In genomic region chr9:96399335-96399633, GRCh38 we compare ENCODE assay signal across 12 cellular contexts. TPM values are rescaled to one million over a fixed set of nuclear protein-coding genes. Genes with fewer than 3 reads are reported as not detected.
DNase-seq lines count a peak whose midpoint lies in the region; ATAC-seq, FAIRE-seq and TF ChIP-seq lines count a peak whose summit lies in the region.
"Had no signal": no experiment of that assay in that cellular context is flagged by ENCODE, and none has a peak within 500 bp of the region (broad histone marks: within the 10 kb centered on the region; RNA-seq: fewer than 3 reads in every experiment).

No MANE protein-coding gene starts in this region.

- no peak overlapping the region for H4K91ac ChIP-seq in IMR-90 (ENCODE audit: insufficient read depth, low read depth, low read length)

- H3K27ac ChIP-seq in IMR-90 (ENCODE audit: insufficient read depth, low read length) = no peak overlapping the region
- H3K27ac ChIP-seq in GM12878 (ENCODE audit: control insufficient read depth, insufficient read depth) = peak overlapping the region; percentile 78
- no peak overlapping the region for H3K27ac ChIP-seq in osteoblast (ENCODE audit: low read depth, low read length)
- H3K27ac ChIP-seq: 22Rv1 had no signal

- no TSS peak for BruUV-seq in IMR-90 (replicated peaks; lab: Mats Ljungman, UMichigan)
- no TSS peak for BruUV-seq in GM12878 (replicated peaks; lab: Mats Ljungman, UMichigan)

- no peak overlapping the region for H3K9ac ChIP-seq in IMR-90 (ENCODE audit: low read depth, low read length)
- H3K9ac ChIP-seq in GM12878 (ENCODE audit: control insufficient read depth, insufficient read depth, low read length) = peak overlapping the region; percentile 30; the same call in 1 of the 2 replicates

- H3K79me1 ChIP-seq in IMR-90 (ENCODE audit: low read depth in 1 of 2, low read length in 2 of 2) = peaks cover 3 to 33% of the 10 kb centered on the region in 2 experiments

- no peak for TF ChIP-seq RAD21 in IMR-90 (IDR thresholded peaks at IDR 0.05; ENCODE audit: low read length)
- no peak for TF ChIP-seq RAD21 in GM12878 (IDR thresholded peaks at IDR 0.05; ENCODE audit: insufficient read depth, low read depth, low read length)

- no peaks in the 10 kb centered on the region for H3K9me1 ChIP-seq in IMR-90 (ENCODE audit: insufficient read depth, low read length)

- H3K27me3 Mint-ChIP-seq in T-helper 1 cell treated with Interleukin-12 subunit alpha and Interleukin-12 subunit beta and Interleukin-4 antibody, amounts not matched to agents 30 μg/mL and 1 μg/mL, for 36 hours (ENCODE audit: low read depth) = no peaks in the 10 kb centered on the region
- H3K27me3 Mint-ChIP-seq: progenitor cell of endocrine pancreas had no signal

- no peaks in the 10 kb centered on the region for H3K36me3 ChIP-seq in IMR-90 (ENCODE audit: control insufficient read depth, insufficient read depth, low read length)
- H3K36me3 ChIP-seq in GM12878 (ENCODE audit: control insufficient read depth in 2 of 2, insufficient read depth in 2 of 2, low read length in 1 of 2) = peaks cover 0 to 1% of the 10 kb centered on the region in 2 experiments; a peak in 2 of 4 replicates
- H3K36me3 ChIP-seq in osteoblast (ENCODE audit: insufficient read depth, low read length) = no peaks in the 10 kb centered on the region

- H4K5ac ChIP-seq in IMR-90 (ENCODE audit: low read depth, low read length) = 0 out of 2 replicates have a peak overlapping the region, but pooled peaks have one; percentile 51

- CTCF ChIA-PET in IMR-90 (lab: Yijun Ruan, JAX) = interaction anchor here (1.3 kb wide), 1 partner anchor 16 kb away, joined by 4 read pairs; the partner anchor contains the start of gene SLC35D2
- CTCF ChIA-PET in GM12878 (lab: Yijun Ruan, JAX) = no interaction called here

- H3K9me3 ChIP-seq in IMR-90 (ENCODE audit: control insufficient read depth, insufficient read depth, low read length) = peaks cover 3% of the 10 kb centered on the region
- H3K9me3 ChIP-seq in GM12878 (replicated peaks; ENCODE audit: control insufficient read depth, insufficient read depth, low read length) = peaks cover 5% of the 10 kb centered on the region; the same call in 2 of the 3 replicates
- no peaks in the 10 kb centered on the region for H3K9me3 ChIP-seq in osteoblast (ENCODE audit: low read depth, low read length)

- H3K4ac ChIP-seq in IMR-90 (ENCODE audit: low read depth, low read length) = no peak overlapping the region

- peaks cover 32% of the 10 kb centered on the region for H3K4me1 Mint-ChIP-seq in T-helper 1 cell treated with Interleukin-12 subunit alpha and Interleukin-12 subunit beta and Interleukin-4 antibody, amounts not matched to agents 30 μg/mL and 1 μg/mL, for 36 hours (ENCODE audit: low read depth)

- peaks cover 2% of the 10 kb centered on the region for H3K4me1 ChIP-seq in IMR-90 (ENCODE audit: control insufficient read depth, insufficient read depth, low read length)
- peaks cover 11% of the 10 kb centered on the region for H3K4me1 ChIP-seq in GM12878 (ENCODE audit: control insufficient read depth, insufficient read depth, low read length)
- H3K4me1 ChIP-seq in osteoblast (ENCODE audit: insufficient read depth, low read length) = no peaks in the 10 kb centered on the region

- no peaks in the 10 kb centered on the region for H4K20me1 ChIP-seq in IMR-90 (ENCODE audit: insufficient read depth, low read length)
- no peaks in the 10 kb centered on the region for H4K20me1 ChIP-seq in GM12878 (ENCODE audit: control insufficient read depth, insufficient read depth)
- no peaks in the 10 kb centered on the region for H4K20me1 ChIP-seq in osteoblast (ENCODE audit: insufficient read depth, low read length)

- dilution Hi-C loops in IMR-90 (cut with HindIII; ENCODE audit: low sequenced_read_pairs, unreplicated experiment) = no loop called here

- H3K18ac ChIP-seq in IMR-90 (ENCODE audit: low read depth, low read length) = no peak overlapping the region

- no peaks in the 10 kb centered on the region for H3K27me3 ChIP-seq in IMR-90 (ENCODE audit: control insufficient read depth, insufficient read depth, low read length)
- H3K27me3 ChIP-seq in GM12878 (replicated peaks in 1 of 2; ENCODE audit: control insufficient read depth in 2 of 2, insufficient read depth in 2 of 2, low read length in 1 of 2) = no peaks in the 10 kb centered on the region
- H3K27me3 ChIP-seq in osteoblast (ENCODE audit: insufficient read depth, low read length) = no peaks in the 10 kb centered on the region

- H3K4me2 ChIP-seq in IMR-90 (ENCODE audit: low read depth, low read length) (no peak overlapping the region), GM12878 (ENCODE audit: control insufficient read depth, insufficient read depth) (peak overlapping the region; percentile 69), osteoblast (ENCODE audit: insufficient read depth, low read length) (no peak overlapping the region)

- H3K79me2 ChIP-seq in GM12878 (ENCODE audit: control insufficient read depth, insufficient read depth, low read length) = peaks cover 24% of the 10 kb centered on the region
- H3K79me2 ChIP-seq in osteoblast (ENCODE audit: insufficient read depth, low read length) = peaks cover 23% of the 10 kb centered on the region

- H3K4me3 ChIP-seq in IMR-90 (ENCODE audit: insufficient read depth, low read depth, low read length) = no peak overlapping the region
- H3K4me3 ChIP-seq in GM12878 = no peak overlapping the region
- no peak overlapping the region for H3K4me3 ChIP-seq in osteoblast (ENCODE audit: insufficient read depth, low read length)

- TF ChIP-seq EP300 in GM12878 (IDR thresholded peaks at IDR 0.05; ENCODE audit: borderline replicate concordance in 1 of 2, control insufficient read depth in 1 of 2, low read depth in 2 of 2, low read length in 2 of 2) = no peak

- H3K23ac ChIP-seq in IMR-90 (ENCODE audit: low read depth, low read length) = 0 out of 2 replicates have a peak overlapping the region, but pooled peaks have one; percentile 4

- peaks cover 8% of the 10 kb centered on the region for H3K9me3 Mint-ChIP-seq in T-helper 1 cell treated with Interleukin-12 subunit alpha and Interleukin-12 subunit beta and Interleukin-4 antibody, amounts not matched to agents 30 μg/mL and 1 μg/mL, for 36 hours

- no peak overlapping the region for H2BK20ac ChIP-seq in IMR-90 (ENCODE audit: low read depth, low read length)

- H3K36me3 Mint-ChIP-seq in T-helper 1 cell treated with Interleukin-12 subunit alpha and Interleukin-12 subunit beta and Interleukin-4 antibody, amounts not matched to agents 30 μg/mL and 1 μg/mL, for 36 hours (ENCODE audit: low read depth) = peaks cover 22% of the 10 kb centered on the region

- H2BK120ac ChIP-seq in IMR-90 (ENCODE audit: low read depth, low read length) = no peak overlapping the region

- no peak overlapping the region for H2BK15ac ChIP-seq in IMR-90 (ENCODE audit: low read depth, low read length)

- TF ChIP-seq POLR2A in IMR-90 (IDR thresholded peaks at IDR 0.05; ENCODE audit: low read depth, low read length) (no peak), GM12878 (IDR thresholded peaks at IDR 0.05; ENCODE audit: low read depth, low read length) (no peak)

- SMC1A ChIA-PET in GM12878 (lab: Charles Lee; ENCODE audit: uncharacterized antibody, unreplicated experiment) = interaction anchor here (0.7 to 2.2 kb wide), 5 partner anchors 10 to 70 kb away, joined by 3 to 14 read pairs (median 3); no protein-coding TSS in a partner anchor

- no peak overlapping the region for H3K56ac ChIP-seq in IMR-90 (ENCODE audit: extremely low read depth, insufficient read depth, low read length)

- in situ Hi-C loops in IMR-90 (cut with MboI; ENCODE audit: low sequenced_read_pairs) (loop anchor here (10.0 kb wide), 1 partner anchor 64 kb away; no protein-coding TSS in a partner anchor), GM12878 (cut with MboI) (no loop called here)

- H2BK5ac ChIP-seq in IMR-90 (ENCODE audit: low read depth, low read length, poor library complexity, severe bottlenecking) = no peak overlapping the region

- DNase-seq in T-helper 1 cell (no peak), IMR-90 (no peak), GM12878 (ENCODE audit: low read depth, low spot score) (no peak), osteoblast (ENCODE audit: insufficient read length, low spot score, missing footprints) (no peak), NCI-H82 treated with DMSO at 0.1 percent for 48 hours (lab: John Stamatoyannopoulos, UW; ENCODE audit: unreplicated experiment) (no peak), cerebellar cortex (ENCODE audit: low spot score) (no peak), AG08396 (ENCODE audit: low spot score) (no peak)
- DNase-seq: NCI-H446 treated with DMSO at 0.1 percent for 48 hours; stimulated activated CD4-positive, alpha-beta T cell treated with anti-CD3 and anti-CD28 coated beads, Interleukin-4, amount 100 ng/mL, for 1 hour had no signal

- H2AK5ac ChIP-seq in IMR-90 (ENCODE audit: low read depth, low read length) = no peak overlapping the region

- 100% methylated on average over 1 of the region's 3 CpGs; no CpG with 5 or more reads in 1 of the 2 experiments for WGBS in IMR-90 (ENCODE audit: extremely low coverage in 2 of 2, insufficient read length in 1 of 2), 2 experiments
- WGBS in GM12878 (ENCODE audit: insufficient coverage, insufficient replicate concordance, low lambda C conversion rate, missing lambda C conversion rate) = 65% methylated on average over 3 of the region's 3 CpGs

- peak overlapping the region; percentile 75 for H3K27ac Mint-ChIP-seq in T-helper 1 cell treated with Interleukin-12 subunit alpha and Interleukin-12 subunit beta and Interleukin-4 antibody, amounts not matched to agents 30 μg/mL and 1 μg/mL, for 36 hours
- H3K27ac Mint-ChIP-seq: progenitor cell of endocrine pancreas had no signal

- TF ChIP-seq CTCF in IMR-90 (conservative IDR thresholded peaks at IDR 0.05; ENCODE audit: low read depth, low read length) (no peak), GM12878 (IDR thresholded peaks at IDR 0.05 in 2 of 3, conservative IDR thresholded peaks at IDR 0.05 in 1 of 3; ENCODE audit: control insufficient read depth in 2 of 3, extremely low read depth in 1 of 3, insufficient read depth in 1 of 3, low read depth in 3 of 3, low read length in 3 of 3) (no peak), osteoblast (IDR thresholded peaks at IDR 0.05; ENCODE audit: extremely low read depth, low read depth, low read length) (no peak)

- ATAC-seq in IMR-90 (ENCODE audit: low read depth) = peak; percentile 32; the same call in 1 of the 2 replicates
- peak; percentile 56 for ATAC-seq in GM12878

- H4K8ac ChIP-seq in IMR-90 (ENCODE audit: low read depth in 2 of 2, low read length in 2 of 2) = peak overlapping the region in 1 of 2 experiments; percentile 14; a peak in 1 of 4 replicates

- H2AFZ ChIP-seq in IMR-90 (replicated peaks; ENCODE audit: low read length, poor library complexity) = peak overlapping the region; percentile 80
- peak overlapping the region; percentile 77; the same call in 1 of the 2 replicates for H2AFZ ChIP-seq in GM12878 (ENCODE audit: control insufficient read depth, low read depth, low read length)
- H2AFZ ChIP-seq in osteoblast (ENCODE audit: low read length) = peak overlapping the region; percentile 91

- FAIRE-seq in GM12878 (lab: Jason Lieb, UNC) = no peak

- H2AK9ac ChIP-seq in IMR-90 (replicated peaks; ENCODE audit: low read depth, low read length, poor library complexity) = no peak overlapping the region

- no peak overlapping the region for H3K14ac ChIP-seq in IMR-90 (replicated peaks; ENCODE audit: low read depth, low read length)

- no peak overlapping the region for H3K4me3 Mint-ChIP-seq in T-helper 1 cell treated with Interleukin-12 subunit alpha and Interleukin-12 subunit beta and Interleukin-4 antibody, amounts not matched to agents 30 μg/mL and 1 μg/mL, for 36 hours

- POLR2A ChIA-PET in IMR-90 (lab: Charles Lee; ENCODE audit: unreplicated experiment) = no interaction called here
- POLR2A ChIA-PET in GM12878 (lab: Charles Lee) = interaction anchor here (0.6 to 1.1 kb wide), 2 partner anchors 10 kb away, joined by 3 read pairs; no protein-coding TSS in a partner anchor

- intact Hi-C loops in IMR-90 (cut with micrococcal nuclease) (no loop called here), GM12878 (cut with micrococcal nuclease; ENCODE audit: unreplicated experiment) (no loop called here)

- RAD21 ChIA-PET in GM12878 (lab: Charles Lee; ENCODE audit: unreplicated experiment) = interaction anchor here (1.6 to 1.8 kb wide), 2 partner anchors 10 to 14 kb away, joined by 4 to 8 read pairs; no protein-coding TSS in a partner anchor

RNA-seq across cellular contexts. Expression of gene SLC35D2, which starts 15.8 kb away (rescaled TPM):
- 9.7 and 11.4 TPM in 2 replicates for total RNA-seq in IMR-90 (2012; rRNA removed)
- 10.0 and 11.8 TPM in 2 replicates for polyA plus RNA-seq in IMR-90 (2012; rRNA removed)
- polyA plus RNA-seq in IMR-90 (2012; cell fraction: cytosol; rRNA removed) = 4.5 and 4.6 TPM in 2 replicates
- polyA plus RNA-seq in IMR-90 (2012; cell fraction: nucleus; rRNA removed; ENCODE audit: low replicate concordance) = 2.9 and 11.8 TPM in 2 replicates
- 9.0 and 9.9 TPM in 2 replicates for total RNA-seq in GM12878 (2013; cell fraction: nucleolus; rRNA removed)
- 3.6 and 4.4 TPM in 2 replicates for total RNA-seq in GM12878 (2014; rRNA removed)
- total RNA-seq in GM12878 (2014; rRNA removed; fragmentation: Illumina TruSeq; extraction: Trizol) = 5.2 and 5.5 TPM in 2 replicates
- total RNA-seq in GM12878 (2021) = 6.1 and 6.5 TPM in 2 replicates
- polyA plus RNA-seq in GM12878 (2011; ENCODE audit: low read depth) = 6.9 TPM
- polyA plus RNA-seq in GM12878 (2011; rRNA removed) = 0.99 and 1.4 TPM in 2 replicates
- polyA plus RNA-seq in GM12878 (2011; cell fraction: cytosol; rRNA removed) = 0.42 and 0.61 TPM in 2 replicates
- 0.51 and 0.61 TPM in 2 replicates for polyA plus RNA-seq in GM12878 (2011; cell fraction: nucleus; rRNA removed)
- 9.5 and 10.8 TPM in 2 replicates for polyA plus RNA-seq in GM12878 (2012)
- 6.3 TPM in 2 replicates for polyA plus RNA-seq in GM12878 (2014; fragmentation: Illumina TruSeq; extraction: Trizol)
- 1 to 10 TPM; 1.3 to 3.3 TPM for polyA plus RNA-seq in GM12878 (2014; fragmentation: Nextera tagmentation; extraction: Ambion mirVana)
- 2.8 and 6.0 TPM in 2 replicates for polyA plus RNA-seq in GM12878 (2014; rRNA removed)
- 1 to 10 TPM in 1 of 2 experiments, under 1 TPM in 1; 0.64 to 3.2 TPM for polyA plus RNA-seq in GM12878 (2016; fragmentation: Nextera tagmentation; extraction: Ambion mirVana)
- polyA minus RNA-seq in GM12878 (2011; rRNA and poly(A)+ RNA removed) = 0.66 and 1.3 TPM in 2 replicates
- polyA minus RNA-seq in GM12878 (2011; cell fraction: cytosol; rRNA and poly(A)+ RNA removed) = not detected in 2 replicates
- not detected in 2 replicates for polyA minus RNA-seq in GM12878 (2011; cell fraction: nucleus; rRNA and poly(A)+ RNA removed)
- total RNA-seq in osteoblast = 18.5 and 18.6 TPM in 2 replicates

RNA-seq across cellular contexts. Expression of gene ZNF367, which starts 18.9 kb away (rescaled TPM):
- total RNA-seq in IMR-90 (2012; rRNA removed) (2.7 and 4.7 TPM in 2 replicates), GM12878 (2014; rRNA removed) (16.3 and 17.8 TPM in 2 replicates), GM12878 (2014; rRNA removed; fragmentation: Illumina TruSeq; extraction: Trizol) (15.5 and 15.6 TPM in 2 replicates), GM12878 (2021) (14.3 and 15.7 TPM in 2 replicates), osteoblast (1.4 and 2.1 TPM in 2 replicates)
- polyA plus RNA-seq in IMR-90 (2012; rRNA removed) (1.0 and 1.1 TPM in 2 replicates), GM12878 (2011; rRNA removed) (10.2 and 14.5 TPM in 2 replicates), GM12878 (2014; fragmentation: Illumina TruSeq; extraction: Trizol) (13.3 and 14.7 TPM in 2 replicates), GM12878 (2014; fragmentation: Nextera tagmentation; extraction: Ambion mirVana) (1 to 10 TPM; 3.9 to 5.5 TPM), GM12878 (2014; rRNA removed) (9.8 and 12.0 TPM in 2 replicates), GM12878 (2016; fragmentation: Nextera tagmentation; extraction: Ambion mirVana) (1 to 10 TPM; 2.9 to 6.2 TPM)
- 0.43 and 0.64 TPM in 2 replicates for polyA plus RNA-seq in IMR-90 (2012; cell fraction: cytosol; rRNA removed)
- polyA plus RNA-seq in IMR-90 (2012; cell fraction: nucleus; rRNA removed; ENCODE audit: low replicate concordance) = 0.66 and 1.1 TPM in 2 replicates
- total RNA-seq in GM12878 (2013; cell fraction: nucleolus; rRNA removed) = 9.3 and 9.5 TPM in 2 replicates
- polyA plus RNA-seq in GM12878 (2011; ENCODE audit: low read depth) = 3.8 TPM
- 4.3 and 4.9 TPM in 2 replicates for polyA plus RNA-seq in GM12878 (2011; cell fraction: cytosol; rRNA removed)
- polyA plus RNA-seq in GM12878 (2011; cell fraction: nucleus; rRNA removed) = 5.7 and 6.0 TPM in 2 replicates
- polyA plus RNA-seq in GM12878 (2012) = 5.4 and 8.0 TPM in 2 replicates
- polyA minus RNA-seq in GM12878 (2011; rRNA and poly(A)+ RNA removed) = 4.0 and 5.5 TPM in 2 replicates
- 4.9 and 5.6 TPM in 2 replicates for polyA minus RNA-seq in GM12878 (2011; cell fraction: cytosol; rRNA and poly(A)+ RNA removed)
- 3.0 and 5.5 TPM in 2 replicates for polyA minus RNA-seq in GM12878 (2011; cell fraction: nucleus; rRNA and poly(A)+ RNA removed)

RNA-seq across cellular contexts. Expression of gene HABP4, which starts 50.7 kb away (rescaled TPM):
- total RNA-seq in IMR-90 (2012; rRNA removed) = 5.2 and 10.3 TPM in 2 replicates
- 9.4 and 10.6 TPM in 2 replicates for polyA plus RNA-seq in IMR-90 (2012; rRNA removed)
- polyA plus RNA-seq in IMR-90 (2012; cell fraction: cytosol; rRNA removed) = 4.1 and 5.5 TPM in 2 replicates
- polyA plus RNA-seq in IMR-90 (2012; cell fraction: nucleus; rRNA removed; ENCODE audit: low replicate concordance) = 3.7 and 9.3 TPM in 2 replicates
- 4.0 and 4.4 TPM in 2 replicates for total RNA-seq in GM12878 (2013; cell fraction: nucleolus; rRNA removed)
- total RNA-seq in GM12878 (2014; rRNA removed) = 10.7 and 12.3 TPM in 2 replicates
- 13.1 and 13.6 TPM in 2 replicates for total RNA-seq in GM12878 (2014; rRNA removed; fragmentation: Illumina TruSeq; extraction: Trizol)
- 13.6 and 13.7 TPM in 2 replicates for total RNA-seq in GM12878 (2021)
- polyA plus RNA-seq in GM12878 (2011; ENCODE audit: low read depth) = 2.1 TPM
- 6.8 and 9.2 TPM in 2 replicates for polyA plus RNA-seq in GM12878 (2011; rRNA removed)
- polyA plus RNA-seq in GM12878 (2011; cell fraction: cytosol; rRNA removed) = 3.8 and 4.2 TPM in 2 replicates
- polyA plus RNA-seq in GM12878 (2011; cell fraction: nucleus; rRNA removed) = 3.4 and 3.9 TPM in 2 replicates
- 2.8 and 2.9 TPM in 2 replicates for polyA plus RNA-seq in GM12878 (2012)
- 12.5 and 13.2 TPM in 2 replicates for polyA plus RNA-seq in GM12878 (2014; fragmentation: Illumina TruSeq; extraction: Trizol)
- polyA plus RNA-seq in GM12878 (2014; fragmentation: Nextera tagmentation; extraction: Ambion mirVana) = 1 to 10 TPM; 4.4 to 5.7 TPM
- 14.7 and 15.1 TPM in 2 replicates for polyA plus RNA-seq in GM12878 (2014; rRNA removed)
- polyA plus RNA-seq in GM12878 (2016; fragmentation: Nextera tagmentation; extraction: Ambion mirVana) = 10 to 100 TPM in 1 of 2 experiments, 1 to 10 TPM in 1; 1.6 to 15.4 TPM
- 1.2 and 2.1 TPM in 2 replicates for polyA minus RNA-seq in GM12878 (2011; rRNA and poly(A)+ RNA removed)
- polyA minus RNA-seq in GM12878 (2011; cell fraction: cytosol; rRNA and poly(A)+ RNA removed) = 1.2 and 1.3 TPM in 2 replicates
- 0.97 and 1.1 TPM in 2 replicates for polyA minus RNA-seq in GM12878 (2011; cell fraction: nucleus; rRNA and poly(A)+ RNA removed)
- 12.7 and 14.1 TPM in 2 replicates for total RNA-seq in osteoblast
